ENCODE assay signal across 1 cellular context in genomic region chr5:150605546-150605945, GRCh38.
TF ChIP-seq lines count a peak whose summit lies in the region.

No MANE protein-coding gene starts in this region.

TF ChIP-seq in HepG2, 621 proteins besides CTCF, POLR2A, EP300 and RAD21:
- TF ChIP-seq, protein P1, sequence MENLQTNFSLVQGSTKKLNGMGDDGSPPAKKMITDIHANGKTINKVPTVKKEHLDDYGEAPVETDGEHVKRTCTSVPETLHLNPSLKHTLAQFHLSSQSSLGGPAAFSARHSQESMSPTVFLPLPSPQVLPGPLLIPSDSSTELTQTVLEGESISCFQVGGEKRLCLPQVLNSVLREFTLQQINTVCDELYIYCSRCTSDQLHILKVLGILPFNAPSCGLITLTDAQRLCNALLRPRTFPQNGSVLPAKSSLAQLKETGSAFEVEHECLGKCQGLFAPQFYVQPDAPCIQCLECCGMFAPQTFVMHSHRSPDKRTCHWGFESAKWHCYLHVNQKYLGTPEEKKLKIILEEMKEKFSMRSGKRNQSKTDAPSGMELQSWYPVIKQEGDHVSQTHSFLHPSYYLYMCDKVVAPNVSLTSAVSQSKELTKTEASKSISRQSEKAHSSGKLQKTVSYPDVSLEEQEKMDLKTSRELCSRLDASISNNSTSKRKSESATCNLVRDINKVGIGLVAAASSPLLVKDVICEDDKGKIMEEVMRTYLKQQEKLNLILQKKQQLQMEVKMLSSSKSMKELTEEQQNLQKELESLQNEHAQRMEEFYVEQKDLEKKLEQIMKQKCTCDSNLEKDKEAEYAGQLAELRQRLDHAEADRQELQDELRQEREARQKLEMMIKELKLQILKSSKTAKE (CRISPR knock-in tag; IDR thresholded peaks at IDR 0.05; ENCODE audit: borderline replicate concordance) = peak; percentile 75
- TF ChIP-seq ZMYM2 (CRISPR knock-in tag; IDR thresholded peaks at IDR 0.05) (no peak), PAF1 (CRISPR knock-in tag; IDR thresholded peaks at IDR 0.05) (no peak), ZNF652 (CRISPR knock-in tag; IDR thresholded peaks at IDR 0.05; ENCODE audit: borderline replicate concordance, low read depth) (peak; percentile 96), LCORL (IDR thresholded peaks at IDR 0.05) (no peak), LCORL (CRISPR knock-in tag; IDR thresholded peaks at IDR 0.05) (0 out of 2 replicates have a peak, but pooled peaks have one; percentile 28), ZNF232 (CRISPR knock-in tag; IDR thresholded peaks at IDR 0.05; ENCODE audit: borderline replicate concordance) (no peak), ZMYM4 (CRISPR knock-in tag; IDR thresholded peaks at IDR 0.05) (0 out of 2 replicates have a peak, but pooled peaks have one; percentile 15), ZNF768 (CRISPR knock-in tag; IDR thresholded peaks at IDR 0.05) (no peak), ZNF180 (CRISPR knock-in tag; IDR thresholded peaks at IDR 0.05; ENCODE audit: borderline replicate concordance, low read depth) (no peak), YEATS4 (CRISPR knock-in tag; IDR thresholded peaks at IDR 0.05; ENCODE audit: borderline replicate concordance) (no peak), GFI1 (CRISPR knock-in tag; IDR thresholded peaks at IDR 0.05; ENCODE audit: borderline replicate concordance) (no peak), ZNF678 (CRISPR knock-in tag; IDR thresholded peaks at IDR 0.05) (no peak), NCOA1 (CRISPR knock-in tag; IDR thresholded peaks at IDR 0.05) (0 out of 2 replicates have a peak, but pooled peaks have one; percentile 32), ETV5 (CRISPR knock-in tag; IDR thresholded peaks at IDR 0.05; ENCODE audit: borderline replicate concordance) (peak; percentile 91), JUNB (CRISPR knock-in tag; IDR thresholded peaks at IDR 0.05; ENCODE audit: borderline replicate concordance) (peak; percentile 27; the same call in 1 of the 2 replicates), PAXIP1 (CRISPR knock-in tag; conservative IDR thresholded peaks at IDR 0.05) (peak; percentile 35; the same call in 1 of the 2 replicates), ZNF414 (CRISPR knock-in tag; IDR thresholded peaks at IDR 0.05) (0 out of 2 replicates have a peak, but pooled peaks have one; percentile 39), ATF6 (CRISPR knock-in tag; conservative IDR thresholded peaks at IDR 0.05) (no peak), GATAD2A (CRISPR knock-in tag; IDR thresholded peaks at IDR 0.05) (0 out of 2 replicates have a peak, but pooled peaks have one; percentile 23), GABPA (IDR thresholded peaks at IDR 0.05; ENCODE audit: low read depth, low read length) (no peak), GABPA (CRISPR knock-in tag; IDR thresholded peaks at IDR 0.05; ENCODE audit: low read depth) (peak; percentile 42; the same call in 1 of the 2 replicates), SP5 (CRISPR knock-in tag; IDR thresholded peaks at IDR 0.05; ENCODE audit: borderline replicate concordance, low read depth) (0 out of 2 replicates have a peak, but pooled peaks have one; percentile 22), ZNF607 (CRISPR knock-in tag; IDR thresholded peaks at IDR 0.05; ENCODE audit: borderline replicate concordance) (no peak), SALL1 (CRISPR knock-in tag; IDR thresholded peaks at IDR 0.05) (peak; percentile 24; the same call in 1 of the 2 replicates), ZNF354B (CRISPR knock-in tag; IDR thresholded peaks at IDR 0.05) (no peak), ZNF646 (CRISPR knock-in tag; IDR thresholded peaks at IDR 0.05) (peak; percentile 91), ZNF7 (CRISPR knock-in tag; IDR thresholded peaks at IDR 0.05) (no peak), RFXANK (CRISPR knock-in tag; IDR thresholded peaks at IDR 0.05) (no peak), NFIC (IDR thresholded peaks at IDR 0.05; ENCODE audit: low read length) (no peak), BRD4 (CRISPR knock-in tag; IDR thresholded peaks at IDR 0.05) (no peak)
- TF ChIP-seq, protein P2, sequence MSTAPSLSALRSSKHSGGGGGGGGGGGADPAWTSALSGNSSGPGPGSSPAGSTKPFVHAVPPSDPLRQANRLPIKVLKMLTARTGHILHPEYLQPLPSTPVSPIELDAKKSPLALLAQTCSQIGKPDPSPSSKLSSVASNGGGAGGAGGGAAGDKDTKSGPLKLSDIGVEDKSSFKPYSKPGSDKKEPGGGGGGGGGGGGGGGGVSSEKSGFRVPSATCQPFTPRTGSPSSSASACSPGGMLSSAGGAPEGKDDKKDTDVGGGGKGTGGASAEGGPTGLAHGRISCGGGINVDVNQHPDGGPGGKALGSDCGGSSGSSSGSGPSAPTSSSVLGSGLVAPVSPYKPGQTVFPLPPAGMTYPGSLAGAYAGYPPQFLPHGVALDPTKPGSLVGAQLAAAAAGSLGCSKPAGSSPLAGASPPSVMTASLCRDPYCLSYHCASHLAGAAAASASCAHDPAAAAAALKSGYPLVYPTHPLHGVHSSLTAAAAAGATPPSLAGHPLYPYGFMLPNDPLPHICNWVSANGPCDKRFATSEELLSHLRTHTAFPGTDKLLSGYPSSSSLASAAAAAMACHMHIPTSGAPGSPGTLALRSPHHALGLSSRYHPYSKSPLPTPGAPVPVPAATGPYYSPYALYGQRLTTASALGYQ (CRISPR knock-in tag; IDR thresholded peaks at IDR 0.05) = no peak
- TF ChIP-seq, protein P3, sequence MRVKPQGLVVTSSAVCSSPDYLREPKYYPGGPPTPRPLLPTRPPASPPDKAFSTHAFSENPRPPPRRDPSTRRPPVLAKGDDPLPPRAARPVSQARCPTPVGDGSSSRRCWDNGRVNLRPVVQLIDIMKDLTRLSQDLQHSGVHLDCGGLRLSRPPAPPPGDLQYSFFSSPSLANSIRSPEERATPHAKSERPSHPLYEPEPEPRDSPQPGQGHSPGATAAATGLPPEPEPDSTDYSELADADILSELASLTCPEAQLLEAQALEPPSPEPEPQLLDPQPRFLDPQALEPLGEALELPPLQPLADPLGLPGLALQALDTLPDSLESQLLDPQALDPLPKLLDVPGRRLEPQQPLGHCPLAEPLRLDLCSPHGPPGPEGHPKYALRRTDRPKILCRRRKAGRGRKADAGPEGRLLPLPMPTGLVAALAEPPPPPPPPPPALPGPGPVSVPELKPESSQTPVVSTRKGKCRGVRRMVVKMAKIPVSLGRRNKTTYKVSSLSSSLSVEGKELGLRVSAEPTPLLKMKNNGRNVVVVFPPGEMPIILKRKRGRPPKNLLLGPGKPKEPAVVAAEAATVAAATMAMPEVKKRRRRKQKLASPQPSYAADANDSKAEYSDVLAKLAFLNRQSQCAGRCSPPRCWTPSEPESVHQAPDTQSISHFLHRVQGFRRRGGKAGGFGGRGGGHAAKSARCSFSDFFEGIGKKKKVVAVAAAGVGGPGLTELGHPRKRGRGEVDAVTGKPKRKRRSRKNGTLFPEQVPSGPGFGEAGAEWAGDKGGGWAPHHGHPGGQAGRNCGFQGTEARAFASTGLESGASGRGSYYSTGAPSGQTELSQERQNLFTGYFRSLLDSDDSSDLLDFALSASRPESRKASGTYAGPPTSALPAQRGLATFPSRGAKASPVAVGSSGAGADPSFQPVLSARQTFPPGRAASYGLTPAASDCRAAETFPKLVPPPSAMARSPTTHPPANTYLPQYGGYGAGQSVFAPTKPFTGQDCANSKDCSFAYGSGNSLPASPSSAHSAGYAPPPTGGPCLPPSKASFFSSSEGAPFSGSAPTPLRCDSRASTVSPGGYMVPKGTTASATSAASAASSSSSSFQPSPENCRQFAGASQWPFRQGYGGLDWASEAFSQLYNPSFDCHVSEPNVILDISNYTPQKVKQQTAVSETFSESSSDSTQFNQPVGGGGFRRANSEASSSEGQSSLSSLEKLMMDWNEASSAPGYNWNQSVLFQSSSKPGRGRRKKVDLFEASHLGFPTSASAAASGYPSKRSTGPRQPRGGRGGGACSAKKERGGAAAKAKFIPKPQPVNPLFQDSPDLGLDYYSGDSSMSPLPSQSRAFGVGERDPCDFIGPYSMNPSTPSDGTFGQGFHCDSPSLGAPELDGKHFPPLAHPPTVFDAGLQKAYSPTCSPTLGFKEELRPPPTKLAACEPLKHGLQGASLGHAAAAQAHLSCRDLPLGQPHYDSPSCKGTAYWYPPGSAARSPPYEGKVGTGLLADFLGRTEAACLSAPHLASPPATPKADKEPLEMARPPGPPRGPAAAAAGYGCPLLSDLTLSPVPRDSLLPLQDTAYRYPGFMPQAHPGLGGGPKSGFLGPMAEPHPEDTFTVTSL (CRISPR knock-in tag; IDR thresholded peaks at IDR 0.05; ENCODE audit: borderline replicate concordance) = no peak
- TF ChIP-seq, protein P4, sequence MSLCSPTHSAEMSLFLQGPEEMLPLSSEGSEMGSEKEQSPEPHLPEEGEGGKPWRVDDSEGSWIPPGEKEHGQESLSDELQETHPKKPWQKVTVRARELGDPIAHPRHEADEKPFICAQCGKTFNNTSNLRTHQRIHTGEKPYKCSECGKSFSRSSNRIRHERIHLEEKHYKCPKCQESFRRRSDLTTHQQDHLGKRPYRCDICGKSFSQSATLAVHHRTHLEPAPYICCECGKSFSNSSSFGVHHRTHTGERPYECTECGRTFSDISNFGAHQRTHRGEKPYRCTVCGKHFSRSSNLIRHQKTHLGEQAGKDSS (CRISPR knock-in tag; IDR thresholded peaks at IDR 0.05; ENCODE audit: borderline replicate concordance, low read depth) = no peak
